22 cellular contexts compared by ENCODE assay signal in the genomic region with DNA sequence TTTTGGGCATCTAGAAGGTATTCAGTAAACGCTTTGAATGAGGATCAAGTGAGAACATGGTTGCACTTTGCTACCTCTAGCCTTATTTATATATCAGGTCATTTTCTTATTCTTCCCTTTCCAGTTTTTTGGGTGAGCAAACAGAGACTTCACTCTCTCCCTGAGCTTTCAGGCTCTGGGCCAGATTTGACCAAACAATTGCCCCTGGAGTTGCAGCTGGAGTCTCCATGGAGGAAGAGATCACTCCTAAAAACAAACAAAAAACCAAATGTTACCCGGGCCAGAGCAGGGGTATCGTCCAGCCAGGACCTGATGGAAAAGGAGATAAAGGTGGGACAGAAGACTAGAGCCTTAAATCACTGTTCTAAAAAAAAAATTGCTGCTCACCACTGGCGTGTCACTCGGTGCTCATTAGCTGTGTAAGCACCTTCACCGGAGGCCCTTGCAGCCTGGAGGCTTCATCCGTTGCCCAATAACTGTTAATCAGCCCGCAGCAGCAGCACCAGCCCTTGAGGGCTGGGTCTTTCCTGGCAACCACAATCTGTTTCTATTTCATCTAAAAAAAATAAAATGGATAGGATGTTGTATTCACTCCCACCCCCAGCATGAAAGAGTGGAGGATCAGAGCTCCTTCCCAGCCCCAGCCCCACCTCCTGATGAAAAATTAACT.
DNase-seq lines count a peak whose midpoint lies in the region; ATAC-seq, FAIRE-seq and TF ChIP-seq lines count a peak whose summit lies in the region.
"Had no signal": no experiment of that assay in that cellular context is flagged by ENCODE, and none has a peak within 500 bp of the region (broad histone marks: within the 10 kb centered on the region; RNA-seq: fewer than 3 reads in every experiment).

No MANE protein-coding gene starts in this region.

- no peak for TF ChIP-seq RAD21 in IMR-90 (IDR thresholded peaks at IDR 0.05; ENCODE audit: low read length)

- TF ChIP-seq CTCF in IMR-90 (conservative IDR thresholded peaks at IDR 0.05; ENCODE audit: low read depth, low read length) (no peak), astrocyte (IDR thresholded peaks at IDR 0.05; ENCODE audit: insufficient read depth, low read depth, low read length) (no peak), mesothelial cell of epicardium (IDR thresholded peaks at IDR 0.05; ENCODE audit: unreplicated experiment) (no peak), GM10248 (IDR thresholded peaks at IDR 0.05; ENCODE audit: control extremely low read depth, extremely low read depth, low read depth, missing control alignments) (no peak)

- H3K27me3 ChIP-seq in IMR-90 (ENCODE audit: control insufficient read depth, insufficient read depth, low read length): peaks cover 9% of the 10 kb centered on the region
- H3K27me3 ChIP-seq in astrocyte (ENCODE audit: insufficient read depth, low read length): no peaks in the 10 kb centered on the region

- 80% methylated on average over 1 of the region's 8 CpGs; no CpG with 5 or more reads in 1 of the 2 experiments for WGBS in IMR-90 (ENCODE audit: extremely low coverage in 2 of 2, insufficient read length in 1 of 2), 2 experiments

- no peak overlapping the region for H3K4ac ChIP-seq in IMR-90 (ENCODE audit: low read depth, low read length)

- no peak overlapping the region for H3K27ac Mint-ChIP-seq in astrocyte (ENCODE audit: unreplicated experiment)
- peak overlapping the region; percentile 33 for H3K27ac Mint-ChIP-seq in mesothelial cell of epicardium
- H3K27ac Mint-ChIP-seq: B cell; CD4-positive, CD25-positive, alpha-beta regulatory T cell had no signal

- H3K9ac ChIP-seq in IMR-90 (ENCODE audit: low read depth, low read length) (no peak overlapping the region), astrocyte (ENCODE audit: low read length) (no peak overlapping the region)

- no peak overlapping the region for H2BK15ac ChIP-seq in IMR-90 (ENCODE audit: low read depth, low read length)

- H3K9me3 Mint-ChIP-seq in astrocyte (ENCODE audit: unreplicated experiment) (no peaks in the 10 kb centered on the region), mesothelial cell of epicardium (no peaks in the 10 kb centered on the region)

- H3K36me3 Mint-ChIP-seq in astrocyte (ENCODE audit: low read depth, unreplicated experiment): peaks cover 16% of the 10 kb centered on the region
- no peaks in the 10 kb centered on the region for H3K36me3 Mint-ChIP-seq in mesothelial cell of epicardium
- H3K36me3 Mint-ChIP-seq: CD4-positive, CD25-positive, alpha-beta regulatory T cell had no signal

- ATAC-seq in IMR-90 (ENCODE audit: low read depth) (no peak), HG03565 (IDR thresholded peaks at IDR 0.05; ENCODE audit: unreplicated experiment) (no peak), GM18861 (IDR thresholded peaks at IDR 0.05; ENCODE audit: unreplicated experiment) (no peak)
- ATAC-seq: GM12878 had no signal

- H3K79me2 ChIP-seq in astrocyte (ENCODE audit: insufficient read depth, low read length): no peaks in the 10 kb centered on the region

- H3K4me1 Mint-ChIP-seq in astrocyte (ENCODE audit: low read depth, unreplicated experiment): peaks cover 68% of the 10 kb centered on the region
- H3K4me1 Mint-ChIP-seq in mesothelial cell of epicardium: peaks cover 47% of the 10 kb centered on the region
- H3K4me1 Mint-ChIP-seq: B cell; CD4-positive, CD25-positive, alpha-beta regulatory T cell had no signal

- H4K20me1 ChIP-seq in IMR-90 (ENCODE audit: insufficient read depth, low read length) (no peaks in the 10 kb centered on the region), astrocyte (ENCODE audit: insufficient read depth, low read length) (no peaks in the 10 kb centered on the region)

- H3K4me2 ChIP-seq in IMR-90 (ENCODE audit: low read depth, low read length) (no peak overlapping the region), astrocyte (ENCODE audit: low read length) (peak overlapping the region; percentile 6)

- intact Hi-C loops in IMR-90 (cut with micrococcal nuclease): no loop called here

- no peaks in the 10 kb centered on the region for H3K27me3 Mint-ChIP-seq in astrocyte (ENCODE audit: low read depth, unreplicated experiment)
- peaks cover 3% of the 10 kb centered on the region for H3K27me3 Mint-ChIP-seq in mesothelial cell of epicardium (ENCODE audit: low read depth)

- no peaks in the 10 kb centered on the region for H3K36me3 ChIP-seq in IMR-90 (ENCODE audit: control insufficient read depth, insufficient read depth, low read length)
- no peaks in the 10 kb centered on the region for H3K36me3 ChIP-seq in astrocyte (ENCODE audit: insufficient read depth, low read length)

- BruUV-seq in IMR-90 (replicated peaks; lab: Mats Ljungman, UMichigan): no TSS peak

- 0 out of 2 replicates have a peak, but pooled peaks cover 4% of the 10 kb centered on the region for H3K9me1 ChIP-seq in IMR-90 (ENCODE audit: insufficient read depth, low read length)

- no peak overlapping the region for H3K23ac ChIP-seq in IMR-90 (ENCODE audit: low read depth, low read length)

- H2AK5ac ChIP-seq in IMR-90 (ENCODE audit: low read depth, low read length): no peak overlapping the region

- H4K5ac ChIP-seq in IMR-90 (ENCODE audit: low read depth, low read length): no peak overlapping the region

- H2BK5ac ChIP-seq in IMR-90 (ENCODE audit: low read depth, low read length, poor library complexity, severe bottlenecking): no peak overlapping the region

- H4K91ac ChIP-seq in IMR-90 (ENCODE audit: insufficient read depth, low read depth, low read length): no peak overlapping the region

- H2AK9ac ChIP-seq in IMR-90 (replicated peaks; ENCODE audit: low read depth, low read length, poor library complexity): no peak overlapping the region

- DNase-seq in IMR-90: no peak
- DNase-seq in NCI-H69 (lab: John Stamatoyannopoulos, UW): peak; percentile 71
- DNase-seq in astrocyte (ENCODE audit: low read depth): no peak
- DNase-seq in mesothelial cell of epicardium (ENCODE audit: low spot score in 2 of 2, unreplicated experiment in 2 of 2): no peak
- DNase-seq in GM10248 (ENCODE audit: extremely low spot score): no peak
- no peak for DNase-seq in SK-N-DZ (ENCODE audit: low spot score)
- DNase-seq: Calu3; CD4-positive, CD25-positive, alpha-beta regulatory T cell; Karpas-422; MM.1S; NCI-H1105 treated with DMSO at 0.1 percent for 48 hours; NCI-H1930; NCI-H446; NCI-H774; SIG-M5; SW 1271 had no signal

- in situ Hi-C loops in IMR-90 (cut with MboI; ENCODE audit: low sequenced_read_pairs): no loop called here

- no peak for TF ChIP-seq POLR2A in IMR-90 (IDR thresholded peaks at IDR 0.05; ENCODE audit: low read depth, low read length)

- no peak overlapping the region for H3K18ac ChIP-seq in IMR-90 (ENCODE audit: low read depth, low read length)

- CTCF ChIA-PET in IMR-90 (lab: Yijun Ruan, JAX) (interaction anchor here (0.6 kb wide), 1 partner anchor 153 kb away, joined by 4 read pairs; no protein-coding TSS in a partner anchor), GM10248 (lab: Yijun Ruan, JAX) (no interaction called here)

- POLR2A ChIA-PET in IMR-90 (lab: Charles Lee; ENCODE audit: unreplicated experiment) (no interaction called here), GM10248 (lab: Yijun Ruan, JAX) (no interaction called here)

- no peak overlapping the region for H3K56ac ChIP-seq in IMR-90 (ENCODE audit: extremely low read depth, insufficient read depth, low read length)

- H3K4me3 ChIP-seq in IMR-90 (ENCODE audit: insufficient read depth, low read depth, low read length): no peak overlapping the region
- H3K4me3 ChIP-seq in astrocyte (ENCODE audit: insufficient read depth, low read depth, low read length): no peak overlapping the region
- H3K4me3 ChIP-seq: GM12878 had no signal

- no peak for FAIRE-seq in astrocyte (lab: Jason Lieb, UNC)
- FAIRE-seq: G401.6, GM12878, H1 had no signal

- no peak overlapping the region for H3K27ac ChIP-seq in IMR-90 (ENCODE audit: insufficient read depth, low read length)
- no peak overlapping the region for H3K27ac ChIP-seq in astrocyte (ENCODE audit: low read depth, low read length)

- H2BK120ac ChIP-seq in IMR-90 (ENCODE audit: low read depth, low read length): no peak overlapping the region

- H4K8ac ChIP-seq in IMR-90 (ENCODE audit: low read depth in 2 of 2, low read length in 2 of 2): no peak overlapping the region

- no peaks in the 10 kb centered on the region for H3K9me3 ChIP-seq in IMR-90 (ENCODE audit: control insufficient read depth, insufficient read depth, low read length)
- H3K9me3 ChIP-seq in astrocyte (ENCODE audit: insufficient read depth, low read depth, low read length): no peaks in the 10 kb centered on the region

- H2BK20ac ChIP-seq in IMR-90 (ENCODE audit: low read depth, low read length): no peak overlapping the region

- H2AFZ ChIP-seq in IMR-90 (replicated peaks; ENCODE audit: low read length, poor library complexity) (no peak overlapping the region), astrocyte (ENCODE audit: low read depth, low read length) (no peak overlapping the region)

- H3K4me1 ChIP-seq in IMR-90 (ENCODE audit: control insufficient read depth, insufficient read depth, low read length) (no peaks in the 10 kb centered on the region; the same call in 1 of the 2 replicates), astrocyte (ENCODE audit: insufficient read depth, low read length) (peaks cover 19% of the 10 kb centered on the region)

- no peak overlapping the region for H3K14ac ChIP-seq in IMR-90 (replicated peaks; ENCODE audit: low read depth, low read length)

- H3K4me3 Mint-ChIP-seq in astrocyte (ENCODE audit: unreplicated experiment): no peak overlapping the region
- H3K4me3 Mint-ChIP-seq in mesothelial cell of epicardium: no peak overlapping the region
- H3K4me3 Mint-ChIP-seq: B cell; CD4-positive, CD25-positive, alpha-beta regulatory T cell had no signal

- dilution Hi-C loops in IMR-90 (cut with HindIII; ENCODE audit: low sequenced_read_pairs, unreplicated experiment): no loop called here

- no peaks in the 10 kb centered on the region for H3K79me1 ChIP-seq in IMR-90 (ENCODE audit: low read depth in 1 of 2, low read length in 2 of 2)

TF ChIP-seq in IMR-90, 13 proteins besides CTCF, POLR2A, EP300 and RAD21:
- TF ChIP-seq CEBPB (IDR thresholded peaks at IDR 0.05; ENCODE audit: low read depth, low read length) (0 out of 2 replicates have a peak, but pooled peaks have one; percentile 4), MAZ (IDR thresholded peaks at IDR 0.05; ENCODE audit: borderline replicate concordance, low read depth, low read length) (no peak)
TF ChIP-seq in IMR-90: peak in this region for 1.
